19 cellular contexts compared by ENCODE assay signal in the genomic region with DNA sequence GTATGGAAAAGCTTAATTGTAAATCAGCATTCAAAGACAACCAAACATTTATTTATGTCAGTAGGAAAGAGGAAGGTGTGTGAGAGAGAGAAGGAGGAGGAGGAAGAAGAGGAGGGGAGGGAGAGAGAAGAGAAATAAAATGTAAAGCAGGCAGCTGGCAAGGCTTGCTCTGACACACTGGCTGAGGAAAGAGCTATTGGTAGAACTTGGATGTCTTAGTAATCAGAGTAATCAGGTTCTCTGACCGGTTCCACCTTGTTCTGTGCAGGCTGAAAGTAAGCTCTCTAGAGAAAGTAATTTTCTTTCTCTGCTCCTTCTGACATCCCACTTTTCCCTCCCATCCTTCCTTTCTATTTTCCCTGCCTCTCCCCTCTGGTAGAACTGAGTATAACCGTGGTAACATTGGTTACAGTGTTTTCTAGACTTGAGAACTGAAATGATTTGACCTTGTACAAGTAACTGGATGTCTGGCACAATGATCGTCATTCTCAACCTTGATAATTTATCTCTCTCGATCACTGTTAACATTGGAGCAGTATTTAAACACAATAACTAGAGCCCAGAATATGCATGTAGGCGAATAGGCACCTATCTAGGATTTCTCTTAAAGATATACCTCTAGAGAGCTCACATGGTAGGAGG. TPM values are rescaled to one million over a fixed set of nuclear protein-coding genes. Genes with fewer than 3 reads are reported as not detected.
DNase-seq lines count a peak whose midpoint lies in the region; ATAC-seq, FAIRE-seq and TF ChIP-seq lines count a peak whose summit lies in the region.
"Had no signal": no experiment of that assay in that cellular context is flagged by ENCODE, and none has a peak within 500 bp of the region (broad histone marks: within the 10 kb centered on the region; RNA-seq: fewer than 3 reads in every experiment).

No MANE protein-coding gene starts in this region.

- no peak for DNase-seq in IMR-90
- DNase-seq in GM12878 (ENCODE audit: low read depth, low spot score) = no peak
- DNase-seq in neural progenitor cell (ENCODE audit: low spot score) = no peak
- DNase-seq in SHP77 treated with DMSO at 0.1 percent for 48 hours (lab: John Stamatoyannopoulos, UW) = no peak
- DNase-seq in HEK293T (ENCODE audit: extremely low spot score) = no peak
- DNase-seq: Calu3; CD4-positive, alpha-beta T cell; DMS79 treated with DMSO at 0.1 percent for 48 hours; GDM1; GOT3; NCI-H1092; NCI-H446 treated with DMSO at 0.1 percent for 48 hours; NCI-H774; SHP77 had no signal

- H3K79me2 ChIP-seq in GM12878 (ENCODE audit: control insufficient read depth, insufficient read depth, low read length) (peaks cover 4% of the 10 kb centered on the region; the same call in 1 of the 2 replicates), neural progenitor cell (ENCODE audit: low read depth) (peaks cover 100% of the 10 kb centered on the region)

- peak overlapping the region in 1 of 2 experiments; percentile 54; a peak in 1 of 4 replicates for H4K8ac ChIP-seq in IMR-90 (ENCODE audit: low read depth in 2 of 2, low read length in 2 of 2)

- no CpG with 5 or more reads among the region's 5 CpGs for WGBS in IMR-90 (ENCODE audit: extremely low coverage in 2 of 2, insufficient read length in 1 of 2), 2 experiments
- 79% methylated on average over 5 of the region's 5 CpGs for WGBS in GM12878 (ENCODE audit: insufficient coverage, insufficient replicate concordance, low lambda C conversion rate, missing lambda C conversion rate)

- H3K27me3 ChIP-seq in IMR-90 (ENCODE audit: control insufficient read depth, insufficient read depth, low read length) (no peaks in the 10 kb centered on the region), GM12878 (replicated peaks in 1 of 2; ENCODE audit: control insufficient read depth in 2 of 2, insufficient read depth in 2 of 2, low read length in 1 of 2) (no peaks in the 10 kb centered on the region), neural progenitor cell (no peaks in the 10 kb centered on the region)

- peaks cover 2% of the 10 kb centered on the region for H3K27me3 Mint-ChIP-seq in neural progenitor cell (ENCODE audit: insufficient read depth, low read depth)
- H3K27me3 Mint-ChIP-seq: CD4-positive, alpha-beta T cell; IgD-negative memory B cell had no signal

- ATAC-seq in GM18511 (IDR thresholded peaks at IDR 0.05; ENCODE audit: unreplicated experiment) (peak; percentile 24), IMR-90 (ENCODE audit: low read depth) (no peak), GM12878 (peak; percentile 54), GM19467 (IDR thresholded peaks at IDR 0.05; ENCODE audit: unreplicated experiment) (no peak), HG03378 (IDR thresholded peaks at IDR 0.05; ENCODE audit: unreplicated experiment) (no peak)

- H3K9ac ChIP-seq in IMR-90 (ENCODE audit: low read depth, low read length) (no peak overlapping the region), GM12878 (ENCODE audit: control insufficient read depth, insufficient read depth, low read length) (no peak overlapping the region), neural progenitor cell (no peak overlapping the region)

- peaks cover 43% of the 10 kb centered on the region for H3F3A ChIP-seq in neural progenitor cell (ENCODE audit: low read depth)

- dilution Hi-C loops in IMR-90 (cut with HindIII; ENCODE audit: low sequenced_read_pairs, unreplicated experiment) = no loop called here

- RAD21 ChIA-PET in GM12878 (lab: Charles Lee; ENCODE audit: unreplicated experiment) = interaction anchor here (1.4 to 1.5 kb wide), 2 partner anchors 19 to 33 kb away, joined by 4 to 5 read pairs; a partner anchor contains a TSS

- H2AK9ac ChIP-seq in IMR-90 (replicated peaks; ENCODE audit: low read depth, low read length, poor library complexity) = no peak overlapping the region

- H3K79me1 ChIP-seq in IMR-90 (ENCODE audit: low read depth in 1 of 2, low read length in 2 of 2) = peaks cover 32 to 51% of the 10 kb centered on the region in 2 experiments

- H3K4me2 ChIP-seq in IMR-90 (ENCODE audit: low read depth, low read length) (no peak overlapping the region), GM12878 (ENCODE audit: control insufficient read depth, insufficient read depth) (no peak overlapping the region), neural progenitor cell (no peak overlapping the region)

- TF ChIP-seq CTCF in IMR-90 (conservative IDR thresholded peaks at IDR 0.05; ENCODE audit: low read depth, low read length) (no peak), GM12878 (IDR thresholded peaks at IDR 0.05 in 2 of 3, conservative IDR thresholded peaks at IDR 0.05 in 1 of 3; ENCODE audit: control insufficient read depth in 2 of 3, extremely low read depth in 1 of 3, insufficient read depth in 1 of 3, low read depth in 3 of 3, low read length in 3 of 3) (no peak), neural progenitor cell (IDR thresholded peaks at IDR 0.05) (no peak)

- H3K36me3 Mint-ChIP-seq in neural progenitor cell = peaks cover 21% of the 10 kb centered on the region

- H3K9me3 Mint-ChIP-seq in neural progenitor cell = peaks cover 43% of the 10 kb centered on the region

- no peak overlapping the region for H2BK15ac ChIP-seq in IMR-90 (ENCODE audit: low read depth, low read length)

- H2BK120ac ChIP-seq in IMR-90 (ENCODE audit: low read depth, low read length) = no peak overlapping the region

- H3K4me3 ChIP-seq in IMR-90 (ENCODE audit: insufficient read depth, low read depth, low read length) (no peak overlapping the region), GM12878 (no peak overlapping the region), neural progenitor cell (no peak overlapping the region)

- no peak overlapping the region for H2BK20ac ChIP-seq in IMR-90 (ENCODE audit: low read depth, low read length)

- no peak for FAIRE-seq in GM12878 (lab: Jason Lieb, UNC)
- FAIRE-seq: RCC 7860 had no signal

- no peak overlapping the region for H3K4ac ChIP-seq in IMR-90 (ENCODE audit: low read depth, low read length)

- SMC1A ChIA-PET in GM12878 (lab: Charles Lee; ENCODE audit: uncharacterized antibody, unreplicated experiment) = interaction anchor here (0.7 to 2.2 kb wide), 9 partner anchors 8 to 45 kb away, joined by 3 to 9 read pairs (median 4); a partner anchor contains a TSS

- peaks cover 20% of the 10 kb centered on the region for H3K4me1 Mint-ChIP-seq in neural progenitor cell

- TF ChIP-seq EP300 in GM12878 (IDR thresholded peaks at IDR 0.05; ENCODE audit: borderline replicate concordance in 1 of 2, control insufficient read depth in 1 of 2, low read depth in 2 of 2, low read length in 2 of 2) = no peak

- TF ChIP-seq POLR2A in IMR-90 (IDR thresholded peaks at IDR 0.05; ENCODE audit: low read depth, low read length) = no peak
- no peak for TF ChIP-seq POLR2A in GM12878 (IDR thresholded peaks at IDR 0.05; ENCODE audit: low read depth, low read length)

- H4K5ac ChIP-seq in IMR-90 (ENCODE audit: low read depth, low read length) = no peak overlapping the region

- H3K18ac ChIP-seq in IMR-90 (ENCODE audit: low read depth, low read length) = peak overlapping the region; percentile 29; the same call in 1 of the 2 replicates

- BruUV-seq in IMR-90 (replicated peaks; lab: Mats Ljungman, UMichigan) (no TSS peak), GM12878 (replicated peaks; lab: Mats Ljungman, UMichigan) (no TSS peak)

- H3K4me3 Mint-ChIP-seq in neural progenitor cell = no peak overlapping the region
- H3K4me3 Mint-ChIP-seq: CD4-positive, alpha-beta T cell; IgD-negative memory B cell had no signal

- no peak for TF ChIP-seq RAD21 in IMR-90 (IDR thresholded peaks at IDR 0.05; ENCODE audit: low read length)
- no peak for TF ChIP-seq RAD21 in GM12878 (IDR thresholded peaks at IDR 0.05; ENCODE audit: insufficient read depth, low read depth, low read length)

- peaks cover 2% of the 10 kb centered on the region for H3K36me3 ChIP-seq in IMR-90 (ENCODE audit: control insufficient read depth, insufficient read depth, low read length)
- H3K36me3 ChIP-seq in GM12878 (ENCODE audit: control insufficient read depth in 2 of 2, insufficient read depth in 2 of 2, low read length in 1 of 2) = no peaks in the 10 kb centered on the region; a peak in 1 of 4 replicates
- peaks cover 52% of the 10 kb centered on the region for H3K36me3 ChIP-seq in neural progenitor cell

- no peak overlapping the region for H4K91ac ChIP-seq in IMR-90 (ENCODE audit: insufficient read depth, low read depth, low read length)

- H3K9me3 ChIP-seq in IMR-90 (ENCODE audit: control insufficient read depth, insufficient read depth, low read length) (peaks cover 2% of the 10 kb centered on the region; the same call in 1 of the 2 replicates), GM12878 (replicated peaks; ENCODE audit: control insufficient read depth, insufficient read depth, low read length) (peaks cover 11% of the 10 kb centered on the region; the same call in 2 of the 3 replicates), neural progenitor cell (ENCODE audit: low read depth) (peaks cover 9% of the 10 kb centered on the region)

- in situ Hi-C loops in IMR-90 (cut with MboI; ENCODE audit: low sequenced_read_pairs) (no loop called here), GM12878 (cut with MboI) (no loop called here)

- H3K9me1 ChIP-seq in IMR-90 (ENCODE audit: insufficient read depth, low read length) = peaks cover 14% of the 10 kb centered on the region

- POLR2A ChIA-PET in IMR-90 (lab: Charles Lee; ENCODE audit: unreplicated experiment) = no interaction called here
- POLR2A ChIA-PET in GM12878 (lab: Charles Lee) = interaction anchor here (1.2 kb wide), 1 partner anchor 33 kb away, joined by 3 read pairs; a partner anchor contains a TSS
- POLR2A ChIA-PET in HEK293T (lab: Yijun Ruan, JAX) = interaction anchor here (0.5 to 2.2 kb wide), 2 partner anchors 34 to 251 kb away, joined by 3 to 8 read pairs; a partner anchor contains a TSS

- no peak overlapping the region for H2AK5ac ChIP-seq in IMR-90 (ENCODE audit: low read depth, low read length)

- H2AFZ ChIP-seq in IMR-90 (replicated peaks; ENCODE audit: low read length, poor library complexity) = no peak overlapping the region
- H2AFZ ChIP-seq in GM12878 (ENCODE audit: control insufficient read depth, low read depth, low read length) = no peak overlapping the region
- H2AFZ ChIP-seq in neural progenitor cell (replicated peaks) = no peak overlapping the region

- H4K20me1 ChIP-seq in IMR-90 (ENCODE audit: insufficient read depth, low read length) (peaks cover 4% of the 10 kb centered on the region; the same call in 1 of the 2 replicates), GM12878 (ENCODE audit: control insufficient read depth, insufficient read depth) (no peaks in the 10 kb centered on the region), neural progenitor cell (ENCODE audit: low read depth) (peaks cover 57% of the 10 kb centered on the region)

- H3K23ac ChIP-seq in IMR-90 (ENCODE audit: low read depth, low read length) = no peak overlapping the region

- intact Hi-C loops in IMR-90 (cut with micrococcal nuclease) = no loop called here
- intact Hi-C loops in GM12878 (cut with micrococcal nuclease; ENCODE audit: unreplicated experiment) = no loop called here

- no peak overlapping the region for H2BK5ac ChIP-seq in IMR-90 (ENCODE audit: low read depth, low read length, poor library complexity, severe bottlenecking)

- H3K4me1 ChIP-seq in IMR-90 (ENCODE audit: control insufficient read depth, insufficient read depth, low read length) (peaks cover 4% of the 10 kb centered on the region; the same call in 1 of the 2 replicates), GM12878 (ENCODE audit: control insufficient read depth, insufficient read depth, low read length) (0 out of 2 replicates have a peak, but pooled peaks cover 2% of the 10 kb centered on the region), neural progenitor cell (peaks cover 23% of the 10 kb centered on the region)

- H3K14ac ChIP-seq in IMR-90 (replicated peaks; ENCODE audit: low read depth, low read length) = no peak overlapping the region

- H3K27ac Mint-ChIP-seq in neural progenitor cell = no peak overlapping the region
- H3K27ac Mint-ChIP-seq: CD4-positive, alpha-beta T cell; IgD-negative memory B cell had no signal

- no peak overlapping the region for H3K56ac ChIP-seq in IMR-90 (ENCODE audit: extremely low read depth, insufficient read depth, low read length)

- H3K27ac ChIP-seq in IMR-90 (ENCODE audit: insufficient read depth, low read length) = no peak overlapping the region
- H3K27ac ChIP-seq in GM12878 (ENCODE audit: control insufficient read depth, insufficient read depth) = no peak overlapping the region
- H3K27ac ChIP-seq in neural progenitor cell = peak overlapping the region; percentile 36

- CTCF ChIA-PET in IMR-90 (lab: Yijun Ruan, JAX) (interaction anchor here (0.6 to 1.3 kb wide), 3 partner anchors 8 to 33 kb away, joined by 3 to 5 read pairs (median 3); no protein-coding TSS in a partner anchor), GM12878 (lab: Yijun Ruan, JAX) (interaction anchor here (0.6 to 1.5 kb wide), 3 partner anchors 12 to 1102 kb away, joined by 3 to 4 read pairs (median 4); no protein-coding TSS in a partner anchor), HEK293T (lab: Yijun Ruan, JAX) (interaction anchor here (0.6 to 1.5 kb wide), 4 partner anchors 8 to 18 kb away, joined by 3 to 4 read pairs (median 4); no protein-coding TSS in a partner anchor)

RNA-seq across cellular contexts. Expression of a gene that starts 33.3 kb away (rescaled TPM):
- total RNA-seq in IMR-90 (2012; rRNA removed) (76.9 and 78.1 TPM in 2 replicates), GM12878 (2014; rRNA removed) (37.5 and 41.3 TPM in 2 replicates), GM12878 (2014; rRNA removed; fragmentation: Illumina TruSeq; extraction: Trizol) (21.9 and 24.9 TPM in 2 replicates), GM12878 (2021) (33.3 and 37.0 TPM in 2 replicates), neural progenitor cell (ENCODE audit: low replicate concordance) (236 and 265 TPM in 2 replicates)
- polyA plus RNA-seq in IMR-90 (2012; rRNA removed) (68.0 and 69.3 TPM in 2 replicates), GM12878 (2011; rRNA removed) (44.8 and 53.3 TPM in 2 replicates), GM12878 (2014; fragmentation: Illumina TruSeq; extraction: Trizol) (30.0 and 35.4 TPM in 2 replicates), GM12878 (2014; fragmentation: Nextera tagmentation; extraction: Ambion mirVana) (1 to 10 TPM; 5.3 to 6.6 TPM), GM12878 (2014; rRNA removed) (20.5 and 22.6 TPM in 2 replicates), GM12878 (2016; fragmentation: Nextera tagmentation; extraction: Ambion mirVana) (10 to 100 TPM; 11.1 to 24.1 TPM)
- polyA plus RNA-seq in IMR-90 (2012; cell fraction: cytosol; rRNA removed) = 39.6 and 53.9 TPM in 2 replicates
- 105 and 128 TPM in 2 replicates for polyA plus RNA-seq in IMR-90 (2012; cell fraction: nucleus; rRNA removed; ENCODE audit: low replicate concordance)
- 172 and 196 TPM in 2 replicates for total RNA-seq in GM12878 (2013; cell fraction: nucleolus; rRNA removed)
- polyA plus RNA-seq in GM12878 (2011; ENCODE audit: low read depth) = 4.7 TPM
- polyA plus RNA-seq in GM12878 (2011; cell fraction: cytosol; rRNA removed) = 42.1 and 49.9 TPM in 2 replicates
- 95.8 and 120 TPM in 2 replicates for polyA plus RNA-seq in GM12878 (2011; cell fraction: nucleus; rRNA removed)
- 7.8 and 9.7 TPM in 2 replicates for polyA plus RNA-seq in GM12878 (2012)
- polyA minus RNA-seq in GM12878 (2011; rRNA and poly(A)+ RNA removed) = 102 and 123 TPM in 2 replicates
- polyA minus RNA-seq in GM12878 (2011; cell fraction: cytosol; rRNA and poly(A)+ RNA removed) = 28.0 and 30.1 TPM in 2 replicates
- polyA minus RNA-seq in GM12878 (2011; cell fraction: nucleus; rRNA and poly(A)+ RNA removed) = 115 and 182 TPM in 2 replicates

Comparison
In these comparisons a context has a peak if more than half of its experiments do, and no peak if none do; other contexts are left out.
1. ATAC-seq: peak in GM18511 (single experiment) and GM12878 (single experiment); none in IMR-90 (single experiment), GM19467 (single experiment) and HG03378 (single experiment).